In genomic region chr12:54009171-54010052, GRCh38 we compare ENCODE assay signal across 10 cellular contexts. TPM values are rescaled to one million over a fixed set of nuclear protein-coding genes. Genes with fewer than 3 reads are reported as not detected.
DNase-seq lines count a peak whose midpoint lies in the region; ATAC-seq and TF ChIP-seq lines count a peak whose summit lies in the region.
"Had no signal": no experiment of that assay in that cellular context is flagged by ENCODE, and none has a peak within 500 bp of the region (broad histone marks: within the 10 kb centered on the region; RNA-seq: fewer than 3 reads in every experiment).

No MANE protein-coding gene starts in this region.

- no peaks in the 10 kb centered on the region for H3F3A ChIP-seq in PC-3 (ENCODE audit: low read length, unreplicated experiment)

- no peaks in the 10 kb centered on the region for H3K9me3 Mint-ChIP-seq in dendritic cell treated with granulocyte-macrophage colony-stimulating factor and Interleukin-4, amounts not matched to agents 40 ng/mL and 50 ng/mL, for 4 days

- H4K20me1 ChIP-seq in PC-3 (ENCODE audit: low read length): no peaks in the 10 kb centered on the region

- DNase-seq in D341Med (ENCODE audit: low spot score) (peak; percentile 61), PC-3 (peak; percentile 46), sciatic nerve (ENCODE audit: low spot score) (no peak), HK-2 (ENCODE audit: unreplicated experiment) (no peak), NCI-H1417 (lab: John Stamatoyannopoulos, UW) (no peak)

- H3K4me2 ChIP-seq in PC-3 (ENCODE audit: low read length): peak overlapping the region; percentile 99
- H3K4me2 ChIP-seq: KMS-11 had no signal

- no peak overlapping the region for H3K27ac Mint-ChIP-seq in dendritic cell treated with granulocyte-macrophage colony-stimulating factor and Interleukin-4, amounts not matched to agents 40 ng/mL and 50 ng/mL, for 4 days

- H3K36me3 Mint-ChIP-seq in dendritic cell treated with granulocyte-macrophage colony-stimulating factor and Interleukin-4, amounts not matched to agents 40 ng/mL and 50 ng/mL, for 4 days (ENCODE audit: low read depth): no peaks in the 10 kb centered on the region

- H3K9ac ChIP-seq in PC-3 (ENCODE audit: low read length): peak overlapping the region; percentile 75
- H3K9ac ChIP-seq: KMS-11 had no signal

- H3K4me1 ChIP-seq in PC-3 (ENCODE audit: insufficient read depth, low read length): peaks cover 48% of the 10 kb centered on the region

- no peaks in the 10 kb centered on the region for H3K36me3 ChIP-seq in PC-3 (ENCODE audit: low read depth, low read length)

- ATAC-seq in PC-3: peak; percentile 57
- ATAC-seq in sciatic nerve: peak; percentile 21
- ATAC-seq in GM18909 (IDR thresholded peaks at IDR 0.05; ENCODE audit: poor library complexity, unreplicated experiment): no peak
- ATAC-seq in GM19397 (IDR thresholded peaks at IDR 0.05; ENCODE audit: unreplicated experiment): no peak

- POLR2A ChIA-PET in PC-3 (lab: Charles Lee; ENCODE audit: unreplicated experiment): interaction anchor here (0.6 to 0.7 kb wide), 5 partner anchors 18 to 319 kb away, joined by 8 to 31 read pairs (median 14); partner anchors contain the start of gene HOXC6

- H3K27ac ChIP-seq in PC-3 (ENCODE audit: low read length): no peak overlapping the region
- H3K27ac ChIP-seq: KMS-11 had no signal

- H3K9me3 ChIP-seq in PC-3 (ENCODE audit: low read length): no peaks in the 10 kb centered on the region

- TSS peak; percentile 49 for BruUV-seq in PC-3 (replicated peaks; lab: Mats Ljungman, UMichigan)

- H3K9me2 ChIP-seq in PC-3 (replicated peaks; ENCODE audit: low read length): no peaks in the 10 kb centered on the region

- TF ChIP-seq CTCF in PC-3 (conservative IDR thresholded peaks at IDR 0.05; ENCODE audit: low read depth, low read length): no peak

- peak overlapping the region; percentile 78 for H3K4me3 ChIP-seq in PC-3 (ENCODE audit: low read length)
- H3K4me3 ChIP-seq: lung had no signal

- intact Hi-C loops in PC-3 (cut with micrococcal nuclease) (no loop called here), sciatic nerve (cut with DNase I) (loop anchor here (5.0 kb wide), 1 partner anchor 193 kb away; no protein-coding TSS in a partner anchor)
- intact Hi-C loops in dendritic cell treated with granulocyte-macrophage colony-stimulating factor and Interleukin-4, amounts not matched to agents 40 ng/mL and 50 ng/mL, for 4 days (cut with micrococcal nuclease): loop anchor here (5.0 kb wide), 1 partner anchor 128 kb away; no protein-coding TSS in a partner anchor

- H3K79me2 ChIP-seq in PC-3 (ENCODE audit: low read length): peaks cover 24% of the 10 kb centered on the region

- peak overlapping the region; percentile 94 for H2AFZ ChIP-seq in PC-3 (ENCODE audit: low read length)

- H3K27me3 ChIP-seq in PC-3 (ENCODE audit: low read length): no peaks in the 10 kb centered on the region

- H3K4me3 Mint-ChIP-seq in dendritic cell treated with granulocyte-macrophage colony-stimulating factor and Interleukin-4, amounts not matched to agents 40 ng/mL and 50 ng/mL, for 4 days: peak overlapping the region; percentile 44

- CTCF ChIA-PET in PC-3 (lab: Charles Lee): interaction anchor here (0.6 to 1.2 kb wide), 21 partner anchors 8 to 748 kb away, joined by 3 to 45 read pairs (median 7); partner anchors contain the start of genes HOXC6 and SMUG1

- H3K27me3 Mint-ChIP-seq in dendritic cell treated with granulocyte-macrophage colony-stimulating factor and Interleukin-4, amounts not matched to agents 40 ng/mL and 50 ng/mL, for 4 days: peaks cover 94% of the 10 kb centered on the region

- H3K4me1 Mint-ChIP-seq in dendritic cell treated with granulocyte-macrophage colony-stimulating factor and Interleukin-4, amounts not matched to agents 40 ng/mL and 50 ng/mL, for 4 days (ENCODE audit: low read depth): peaks cover 42% of the 10 kb centered on the region

RNA-seq across cellular contexts. Expression of gene HOXC8, which starts 0.6 kb away (rescaled TPM):
- total RNA-seq in PC-3 (2014; rRNA removed) (1.1 and 2.4 TPM in 2 replicates), sciatic nerve (7.0 TPM)
- total RNA-seq: lung had no signal

RNA-seq across cellular contexts. Expression of gene HOXC9, which starts 9.5 kb away (rescaled TPM):
- 1.5 and 1.8 TPM in 2 replicates for total RNA-seq in PC-3 (2014; rRNA removed)
- total RNA-seq in sciatic nerve: 10.2 TPM
- total RNA-seq: lung had no signal

RNA-seq across cellular contexts. Expression of gene HOXC6, which starts 18.8 kb away (rescaled TPM):
- total RNA-seq in PC-3 (2014; rRNA removed): 2.8 and 5.3 TPM in 2 replicates
- total RNA-seq in sciatic nerve: 35.3 TPM

RNA-seq across cellular contexts. Expression of gene HOXC5, which starts 23.4 kb away (rescaled TPM):
- total RNA-seq in PC-3 (2014; rRNA removed) (0.26 and 0.29 TPM in 2 replicates), sciatic nerve (5.6 TPM)

RNA-seq across cellular contexts. Expression of gene HOXC10, which starts 24.5 kb away (rescaled TPM):
- total RNA-seq in PC-3 (2014; rRNA removed): 0.69 and 2.9 TPM in 2 replicates
- total RNA-seq in sciatic nerve: 17.2 TPM

Comparison
In these comparisons a context has a peak if more than half of its experiments do, and no peak if none do; other contexts are left out.
1. DNase-seq: peak in D341Med (single experiment) and PC-3 (single experiment); none in sciatic nerve (single experiment), HK-2 (single experiment) and NCI-H1417 (0 of 3).
2. ATAC-seq: peak in PC-3 (single experiment) and sciatic nerve (single experiment); none in GM18909 (single experiment) and GM19397 (single experiment).